Comparison of ENCODE assay signal across 2 cellular contexts in the genomic region with DNA sequence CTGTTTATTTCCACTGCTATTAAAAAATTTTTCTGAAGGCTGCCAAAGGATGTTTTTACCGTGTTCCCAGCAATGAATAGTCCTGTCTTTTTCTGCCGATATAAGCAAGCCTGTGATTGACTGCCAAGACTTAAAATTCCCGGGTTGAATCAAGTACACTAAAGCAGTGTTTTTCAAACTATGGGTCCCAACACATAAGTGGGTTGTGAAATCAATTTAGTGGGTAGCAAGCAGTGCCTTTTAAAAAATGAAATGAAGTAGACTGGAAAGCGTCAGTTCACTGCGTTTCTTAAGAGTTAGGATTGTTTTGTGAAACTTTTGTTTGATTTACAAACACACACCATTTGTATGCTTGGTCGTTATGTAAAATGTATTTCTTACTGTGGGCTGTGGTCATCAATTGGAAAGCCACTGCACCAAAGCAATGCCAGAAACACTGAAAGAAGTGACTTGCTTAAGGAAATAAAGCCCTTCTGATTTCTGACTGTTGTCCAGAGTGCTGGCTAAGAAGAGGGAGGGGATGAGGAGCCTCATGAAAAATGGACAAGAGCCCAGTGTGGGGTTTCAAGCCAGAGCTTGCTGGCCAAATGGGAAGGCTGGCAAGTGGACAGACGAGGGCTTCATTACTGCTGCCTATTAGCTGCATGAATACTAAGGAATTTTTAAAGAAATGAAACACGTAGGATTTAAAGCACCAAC.
TF ChIP-seq lines count a peak whose summit lies in the region.

No MANE protein-coding gene starts in this region.

TF ChIP-seq in liver, 16 proteins besides CTCF, POLR2A, EP300 and RAD21:
- TF ChIP-seq, protein P1, sequence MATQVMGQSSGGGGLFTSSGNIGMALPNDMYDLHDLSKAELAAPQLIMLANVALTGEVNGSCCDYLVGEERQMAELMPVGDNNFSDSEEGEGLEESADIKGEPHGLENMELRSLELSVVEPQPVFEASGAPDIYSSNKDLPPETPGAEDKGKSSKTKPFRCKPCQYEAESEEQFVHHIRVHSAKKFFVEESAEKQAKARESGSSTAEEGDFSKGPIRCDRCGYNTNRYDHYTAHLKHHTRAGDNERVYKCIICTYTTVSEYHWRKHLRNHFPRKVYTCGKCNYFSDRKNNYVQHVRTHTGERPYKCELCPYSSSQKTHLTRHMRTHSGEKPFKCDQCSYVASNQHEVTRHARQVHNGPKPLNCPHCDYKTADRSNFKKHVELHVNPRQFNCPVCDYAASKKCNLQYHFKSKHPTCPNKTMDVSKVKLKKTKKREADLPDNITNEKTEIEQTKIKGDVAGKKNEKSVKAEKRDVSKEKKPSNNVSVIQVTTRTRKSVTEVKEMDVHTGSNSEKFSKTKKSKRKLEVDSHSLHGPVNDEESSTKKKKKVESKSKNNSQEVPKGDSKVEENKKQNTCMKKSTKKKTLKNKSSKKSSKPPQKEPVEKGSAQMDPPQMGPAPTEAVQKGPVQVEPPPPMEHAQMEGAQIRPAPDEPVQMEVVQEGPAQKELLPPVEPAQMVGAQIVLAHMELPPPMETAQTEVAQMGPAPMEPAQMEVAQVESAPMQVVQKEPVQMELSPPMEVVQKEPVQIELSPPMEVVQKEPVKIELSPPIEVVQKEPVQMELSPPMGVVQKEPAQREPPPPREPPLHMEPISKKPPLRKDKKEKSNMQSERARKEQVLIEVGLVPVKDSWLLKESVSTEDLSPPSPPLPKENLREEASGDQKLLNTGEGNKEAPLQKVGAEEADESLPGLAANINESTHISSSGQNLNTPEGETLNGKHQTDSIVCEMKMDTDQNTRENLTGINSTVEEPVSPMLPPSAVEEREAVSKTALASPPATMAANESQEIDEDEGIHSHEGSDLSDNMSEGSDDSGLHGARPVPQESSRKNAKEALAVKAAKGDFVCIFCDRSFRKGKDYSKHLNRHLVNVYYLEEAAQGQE (IDR thresholded peaks at IDR 0.05): no peak
- TF ChIP-seq RXRA (IDR thresholded peaks at IDR 0.05): no peak
- TF ChIP-seq FOXA1 (IDR thresholded peaks at IDR 0.05): no peak
- peak; percentile 9 for TF ChIP-seq YY1 (IDR thresholded peaks at IDR 0.05)
- TF ChIP-seq TAF1 (conservative IDR thresholded peaks at IDR 0.05): no peak
- TF ChIP-seq SP1 (IDR thresholded peaks at IDR 0.05): no peak

TF ChIP-seq in HepG2, 621 proteins besides CTCF, POLR2A, EP300 and RAD21 (continued from another document):
- TF ChIP-seq ZFP90 (CRISPR knock-in tag; IDR thresholded peaks at IDR 0.05; ENCODE audit: borderline replicate concordance) (no peak), ETV6 (CRISPR knock-in tag; conservative IDR thresholded peaks at IDR 0.05) (no peak), ZNF282 (IDR thresholded peaks at IDR 0.05; ENCODE audit: partially characterized antibody) (no peak)
- TF ChIP-seq, protein P2, sequence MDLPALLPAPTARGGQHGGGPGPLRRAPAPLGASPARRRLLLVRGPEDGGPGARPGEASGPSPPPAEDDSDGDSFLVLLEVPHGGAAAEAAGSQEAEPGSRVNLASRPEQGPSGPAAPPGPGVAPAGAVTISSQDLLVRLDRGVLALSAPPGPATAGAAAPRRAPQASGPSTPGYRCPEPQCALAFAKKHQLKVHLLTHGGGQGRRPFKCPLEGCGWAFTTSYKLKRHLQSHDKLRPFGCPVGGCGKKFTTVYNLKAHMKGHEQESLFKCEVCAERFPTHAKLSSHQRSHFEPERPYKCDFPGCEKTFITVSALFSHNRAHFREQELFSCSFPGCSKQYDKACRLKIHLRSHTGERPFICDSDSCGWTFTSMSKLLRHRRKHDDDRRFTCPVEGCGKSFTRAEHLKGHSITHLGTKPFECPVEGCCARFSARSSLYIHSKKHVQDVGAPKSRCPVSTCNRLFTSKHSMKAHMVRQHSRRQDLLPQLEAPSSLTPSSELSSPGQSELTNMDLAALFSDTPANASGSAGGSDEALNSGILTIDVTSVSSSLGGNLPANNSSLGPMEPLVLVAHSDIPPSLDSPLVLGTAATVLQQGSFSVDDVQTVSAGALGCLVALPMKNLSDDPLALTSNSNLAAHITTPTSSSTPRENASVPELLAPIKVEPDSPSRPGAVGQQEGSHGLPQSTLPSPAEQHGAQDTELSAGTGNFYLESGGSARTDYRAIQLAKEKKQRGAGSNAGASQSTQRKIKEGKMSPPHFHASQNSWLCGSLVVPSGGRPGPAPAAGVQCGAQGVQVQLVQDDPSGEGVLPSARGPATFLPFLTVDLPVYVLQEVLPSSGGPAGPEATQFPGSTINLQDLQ (CRISPR knock-in tag; IDR thresholded peaks at IDR 0.05): no peak
TF ChIP-seq in HepG2: peak in this region for 0.
